Comparison of ENCODE assay signal across 11 cellular contexts in the genomic region with DNA sequence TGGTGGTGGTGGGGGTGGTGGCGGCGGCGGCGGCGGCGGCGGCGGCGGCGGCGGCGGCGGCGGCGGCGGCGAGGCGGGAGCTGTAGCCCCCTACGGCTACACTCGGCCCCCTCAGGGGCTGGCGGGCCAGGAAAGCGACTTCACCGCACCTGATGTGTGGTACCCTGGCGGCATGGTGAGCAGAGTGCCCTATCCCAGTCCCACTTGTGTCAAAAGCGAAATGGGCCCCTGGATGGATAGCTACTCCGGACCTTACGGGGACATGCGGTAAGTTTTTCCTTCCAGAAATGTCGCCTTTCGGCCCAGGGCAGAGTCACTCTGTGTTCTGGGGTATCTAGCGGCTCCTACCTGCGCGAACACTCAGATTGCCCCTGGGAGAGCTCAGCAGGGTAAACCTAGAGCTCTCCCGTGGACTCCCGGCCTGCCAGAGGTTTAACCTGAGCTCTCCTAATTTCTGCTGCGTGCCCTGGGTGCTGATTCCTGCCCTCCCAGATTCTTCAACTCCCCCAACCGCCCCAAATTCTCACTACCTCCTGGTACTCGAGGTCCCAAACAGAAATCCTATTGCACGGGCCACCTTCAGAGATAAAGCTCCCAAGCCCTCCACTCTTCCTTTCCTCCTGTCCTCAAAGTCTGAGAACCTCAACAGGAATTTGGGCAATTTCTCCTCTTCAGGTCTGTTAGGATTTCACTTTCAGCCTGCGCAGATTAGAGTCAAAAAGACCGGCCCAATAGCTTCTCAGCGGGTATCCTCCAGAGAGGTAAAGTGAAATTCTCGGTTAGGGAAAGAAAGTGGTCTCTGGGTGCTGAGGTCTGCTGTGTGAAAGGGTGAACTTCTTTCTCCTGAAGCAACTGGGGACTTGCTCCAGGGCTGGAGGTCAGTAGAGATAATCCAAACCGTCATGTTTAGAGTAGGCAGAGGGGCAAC. TPM values are rescaled to one million over a fixed set of nuclear protein-coding genes. Genes with fewer than 3 reads are reported as not detected.
DNase-seq lines count a peak whose midpoint lies in the region; TF ChIP-seq lines count a peak whose summit lies in the region.
"Had no signal": no experiment of that assay in that cellular context is flagged by ENCODE, and none has a peak within 500 bp of the region (broad histone marks: within the 10 kb centered on the region; RNA-seq: fewer than 3 reads in every experiment).

No MANE protein-coding gene starts in this region.

- no peak overlapping the region for H3K27ac Mint-ChIP-seq in activated CD4-positive, alpha-beta memory T cell treated with anti-CD3 and anti-CD28 coated beads for 36 hours
- H3K27ac Mint-ChIP-seq in activated CD4-positive, alpha-beta memory T cell treated with anti-CD3 and anti-CD28 coated beads, Interleukin-2, amount 10 ng/mL, durations not matched to agents 7 days and 5 days, result no peak overlapping the region
- H3K27ac Mint-ChIP-seq: CD4-positive, CD25-positive, alpha-beta regulatory T cell had no signal

- peaks cover 5% of the 10 kb centered on the region for H3K4me1 Mint-ChIP-seq in activated CD4-positive, alpha-beta memory T cell treated with anti-CD3 and anti-CD28 coated beads for 36 hours (ENCODE audit: low read depth)
- peaks cover 2% of the 10 kb centered on the region for H3K4me1 Mint-ChIP-seq in activated CD4-positive, alpha-beta memory T cell treated with anti-CD3 and anti-CD28 coated beads, Interleukin-2, amount 10 ng/mL, durations not matched to agents 7 days and 5 days

- H3K9me3 Mint-ChIP-seq in activated CD4-positive, alpha-beta memory T cell treated with anti-CD3 and anti-CD28 coated beads for 36 hours, result no peaks in the 10 kb centered on the region
- H3K9me3 Mint-ChIP-seq in activated CD4-positive, alpha-beta memory T cell treated with anti-CD3 and anti-CD28 coated beads, Interleukin-2, amount 10 ng/mL, durations not matched to agents 7 days and 5 days, result no peaks in the 10 kb centered on the region
- H3K9me3 Mint-ChIP-seq: CD4-positive, CD25-positive, alpha-beta regulatory T cell had no signal

- no peak overlapping the region for H3K23ac ChIP-seq in mesenchymal stem cell (ENCODE audit: low read length in 2 of 2)

- peak overlapping the region; percentile 46 for H3K4me3 Mint-ChIP-seq in activated CD4-positive, alpha-beta memory T cell treated with anti-CD3 and anti-CD28 coated beads for 36 hours
- H3K4me3 Mint-ChIP-seq in activated CD4-positive, alpha-beta memory T cell treated with anti-CD3 and anti-CD28 coated beads, Interleukin-2, amount 10 ng/mL, durations not matched to agents 7 days and 5 days, result no peak overlapping the region

- no peak for DNase-seq in activated CD4-positive, alpha-beta memory T cell treated with anti-CD3 and anti-CD28 coated beads for 36 hours
- DNase-seq in activated CD4-positive, alpha-beta memory T cell treated with anti-CD3 and anti-CD28 coated beads, Interleukin-2, amount 10 ng/mL, durations not matched to agents 7 days and 5 days, result no peak
- DNase-seq in dorsolateral prefrontal cortex, result no peak
- peak; percentile 26 for DNase-seq in mesenchymal stem cell
- peak in 1 of 2 donors; percentile 53 for DNase-seq in tibial artery
- DNase-seq in CD1c-positive myeloid dendritic cell (ENCODE audit: extremely low spot score), result no peak
- no peak for DNase-seq in NCI-H226
- no peak for DNase-seq in NCI-H187 (lab: John Stamatoyannopoulos, UW)
- DNase-seq: CD4-positive, CD25-positive, alpha-beta regulatory T cell; NCI-H1092; stimulated activated CD4-positive, alpha-beta T cell treated with anti-CD3 and anti-CD28 coated beads, Interleukin-4, amount 100 ng/mL, for 24 hours had no signal

- H3K4me1 ChIP-seq in mesenchymal stem cell (ENCODE audit: control insufficient read depth, insufficient read depth, low read depth, low read length) (peaks cover 3% of the 10 kb centered on the region), tibial artery (peaks cover 0 to 16% (median 0%) of the 10 kb centered on the region in 4 donors)

- no peak overlapping the region for H4K8ac ChIP-seq in mesenchymal stem cell (ENCODE audit: low read length)

- H3K36me3 ChIP-seq in mesenchymal stem cell (ENCODE audit: control insufficient read depth in 1 of 2, insufficient read depth in 2 of 2, low read depth in 1 of 2, low read length in 2 of 2) (no peaks in the 10 kb centered on the region), tibial artery (no peaks in the 10 kb centered on the region)

- H3K27ac ChIP-seq in dorsolateral prefrontal cortex, result no peak overlapping the region
- no peak overlapping the region for H3K27ac ChIP-seq in mesenchymal stem cell (ENCODE audit: low read length, poor library complexity, severe bottlenecking)
- peak overlapping the region; percentile 77 to 84 for H3K27ac ChIP-seq in tibial artery

- H3K79me1 ChIP-seq in mesenchymal stem cell (replicated peaks; ENCODE audit: low read length, poor library complexity, severe bottlenecking), result peaks cover 1% of the 10 kb centered on the region

- H2BK5ac ChIP-seq in mesenchymal stem cell (ENCODE audit: low read depth, low read length, poor library complexity, severe bottlenecking), result no peak overlapping the region

- no peak for TF ChIP-seq CTCF in dorsolateral prefrontal cortex (IDR thresholded peaks at IDR 0.05 in 54 of 56, conservative IDR thresholded peaks at IDR 0.05 in 2 of 56; ENCODE audit: low read depth in 1 of 56, partially characterized antibody in 56 of 56)
- no peak for TF ChIP-seq CTCF in tibial artery (IDR thresholded peaks at IDR 0.05)

- H2BK12ac ChIP-seq in mesenchymal stem cell (ENCODE audit: low read length in 2 of 2), result peak overlapping the region in 1 of 2 experiments; percentile 72

- peak overlapping the region; percentile 49 for H2BK120ac ChIP-seq in mesenchymal stem cell (ENCODE audit: low read depth, low read length)

- no peak overlapping the region for H3K4ac ChIP-seq in mesenchymal stem cell (ENCODE audit: low read depth in 1 of 2, low read length in 2 of 2)

- no peak overlapping the region for H2AFZ ChIP-seq in mesenchymal stem cell (ENCODE audit: low read depth, low read length)

- H2AK5ac ChIP-seq in mesenchymal stem cell (ENCODE audit: low read length, severe bottlenecking), result no peak overlapping the region

- WGBS in mesenchymal stem cell, result 2% methylated on average over 28 of the region's 44 CpGs

- H3K4me3 ChIP-seq in dorsolateral prefrontal cortex, result peak overlapping the region in 56 of 59 donors; percentile 15 to 70 (median 46)
- peak overlapping the region; percentile 63 to 78 for H3K4me3 ChIP-seq in mesenchymal stem cell (ENCODE audit: insufficient read depth in 1 of 2, low read depth in 1 of 2, low read length in 2 of 2)
- peak overlapping the region; percentile 59 to 70 for H3K4me3 ChIP-seq in tibial artery

- POLR2A ChIA-PET in activated CD4-positive, alpha-beta memory T cell treated with anti-CD3 and anti-CD28 coated beads for 36 hours (lab: Charles Lee), result no interaction called here
- POLR2A ChIA-PET in activated CD4-positive, alpha-beta memory T cell treated with anti-CD3 and anti-CD28 coated beads, Interleukin-2, amount 10 ng/mL, durations not matched to agents 7 days and 5 days (lab: Charles Lee), result no interaction called here

- H3K14ac ChIP-seq in mesenchymal stem cell (ENCODE audit: low read length in 2 of 2), result no peak overlapping the region

- H3K27me3 Mint-ChIP-seq in activated CD4-positive, alpha-beta memory T cell treated with anti-CD3 and anti-CD28 coated beads for 36 hours, result peaks cover 21% of the 10 kb centered on the region
- peaks cover 28% of the 10 kb centered on the region for H3K27me3 Mint-ChIP-seq in activated CD4-positive, alpha-beta memory T cell treated with anti-CD3 and anti-CD28 coated beads, Interleukin-2, amount 10 ng/mL, durations not matched to agents 7 days and 5 days

- H3K4me2 ChIP-seq in mesenchymal stem cell (ENCODE audit: low read length, poor library complexity, severe bottlenecking), result peak overlapping the region; percentile 91

- H3K27me3 ChIP-seq in dorsolateral prefrontal cortex, result peaks cover 0 to 81% (median 37%) of the 10 kb centered on the region in 45 donors
- peaks cover 0 to 20% of the 10 kb centered on the region in 2 experiments for H3K27me3 ChIP-seq in mesenchymal stem cell (ENCODE audit: control insufficient read depth in 1 of 2, insufficient read depth in 1 of 2, low read length in 2 of 2)
- no peaks in the 10 kb centered on the region for H3K27me3 ChIP-seq in tibial artery

- H2BK15ac ChIP-seq in mesenchymal stem cell (ENCODE audit: low read depth, poor library complexity, severe bottlenecking), result no peak overlapping the region

- H3K9me3 ChIP-seq in mesenchymal stem cell (ENCODE audit: control insufficient read depth, low read length) (no peaks in the 10 kb centered on the region), tibial artery (no peaks in the 10 kb centered on the region)

- CTCF ChIA-PET in activated CD4-positive, alpha-beta memory T cell treated with anti-CD3 and anti-CD28 coated beads for 36 hours (lab: Charles Lee), result no interaction called here
- CTCF ChIA-PET in activated CD4-positive, alpha-beta memory T cell treated with anti-CD3 and anti-CD28 coated beads, Interleukin-2, amount 10 ng/mL, durations not matched to agents 7 days and 5 days (lab: Charles Lee), result no interaction called here

- no peak overlapping the region for H4K91ac ChIP-seq in mesenchymal stem cell (ENCODE audit: low read length)

- H3K18ac ChIP-seq in mesenchymal stem cell (ENCODE audit: low read depth in 1 of 2, low read length in 2 of 2), result peak overlapping the region; percentile 18 to 75

- peak overlapping the region; percentile 78 for H3K9ac ChIP-seq in mesenchymal stem cell (ENCODE audit: low read length)

- no peaks in the 10 kb centered on the region for H3K36me3 Mint-ChIP-seq in activated CD4-positive, alpha-beta memory T cell treated with anti-CD3 and anti-CD28 coated beads for 36 hours
- H3K36me3 Mint-ChIP-seq in activated CD4-positive, alpha-beta memory T cell treated with anti-CD3 and anti-CD28 coated beads, Interleukin-2, amount 10 ng/mL, durations not matched to agents 7 days and 5 days (ENCODE audit: low read depth), result no peaks in the 10 kb centered on the region
- H3K36me3 Mint-ChIP-seq: CD4-positive, CD25-positive, alpha-beta regulatory T cell had no signal

- intact Hi-C loops in activated CD4-positive, alpha-beta memory T cell treated with anti-CD3 and anti-CD28 coated beads for 36 hours (cut with micrococcal nuclease), result no loop called here
- intact Hi-C loops in dorsolateral prefrontal cortex (cut with DNase I), result no loop called here
- intact Hi-C loops in tibial artery (cut with DNase I; ENCODE audit: low total_unique reads), result no loop called here

RNA-seq across cellular contexts. Expression of a gene that starts 2.9 kb away (rescaled TPM):
- under 1 TPM; 0.21 to 0.22 TPM for total RNA-seq in activated CD4-positive, alpha-beta memory T cell treated with anti-CD3 and anti-CD28 coated beads for 36 hours
- under 1 TPM; 0.33 to 0.45 TPM for total RNA-seq in activated CD4-positive, alpha-beta memory T cell treated with anti-CD3 and anti-CD28 coated beads, Interleukin-2, amount 10 ng/mL, durations not matched to agents 7 days and 5 days
- total RNA-seq in dorsolateral prefrontal cortex, result 1 to 10 TPM; 1.5 to 7.5 (median 3.5) TPM
- polyA plus RNA-seq in mesenchymal stem cell (2013, experiment 1 of 2), result 7.1 TPM
- polyA plus RNA-seq in mesenchymal stem cell (2013, experiment 2 of 2), result 7.4 TPM

Comparison
In these comparisons a context has a peak if more than half of its experiments do, and no peak if none do; other contexts are left out.
1. H3K27ac ChIP-seq: peak in tibial artery (2 of 2); none in dorsolateral prefrontal cortex (0 of 59) and mesenchymal stem cell (single experiment).
2. Peak in every context shown above with its lines, with median percentiles within 50 percentile points of each other: H3K4me3 ChIP-seq.